ENCODE assay signal across 15 cellular contexts in the genomic region with DNA sequence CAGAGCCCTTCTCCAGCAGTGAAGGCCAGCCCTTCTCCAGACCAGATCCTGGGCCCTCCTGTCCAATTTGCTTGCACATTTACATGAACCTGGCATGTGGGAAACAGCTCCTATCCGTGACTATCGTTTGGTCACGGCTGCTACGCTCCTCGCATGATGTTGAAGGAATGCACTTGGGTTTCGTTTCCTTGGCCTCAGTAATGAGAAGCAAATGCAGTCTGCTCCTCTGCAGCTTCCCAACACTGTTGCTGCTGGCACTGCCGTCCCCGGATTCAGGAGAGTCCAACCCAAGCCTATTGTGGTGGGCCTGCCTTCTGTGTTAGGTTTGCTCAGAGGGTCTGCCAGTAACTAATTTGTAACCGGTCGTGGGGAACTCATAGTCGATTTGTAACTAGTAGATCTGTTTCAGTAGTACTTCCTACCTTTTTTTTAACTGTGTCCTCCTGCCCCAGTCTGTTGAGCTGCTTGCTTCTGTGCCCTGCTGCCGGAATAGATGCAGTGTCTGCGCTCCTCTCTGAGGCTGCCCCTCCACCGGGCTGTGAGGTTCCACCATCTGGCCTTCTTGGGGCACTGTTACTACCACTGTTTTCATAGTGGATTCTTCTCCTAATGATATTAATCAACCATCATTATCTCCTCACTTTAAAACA. TPM values are rescaled to one million over a fixed set of nuclear protein-coding genes. Genes with fewer than 3 reads are reported as not detected.
DNase-seq lines count a peak whose midpoint lies in the region; ATAC-seq and TF ChIP-seq lines count a peak whose summit lies in the region.
"Had no signal": no experiment of that assay in that cellular context is flagged by ENCODE, and none has a peak within 500 bp of the region (broad histone marks: within the 10 kb centered on the region; RNA-seq: fewer than 3 reads in every experiment).

No MANE protein-coding gene starts in this region.

- H3K27ac Mint-ChIP-seq in CD4-positive, alpha-beta T cell: peak overlapping the region; percentile 47
- H3K27ac Mint-ChIP-seq in dendritic cell treated with granulocyte-macrophage colony-stimulating factor and Interleukin-4, amounts not matched to agents 40 ng/mL and 50 ng/mL, for 4 days: peak overlapping the region; percentile 50
- H3K27ac Mint-ChIP-seq in nephron (peak overlapping the region; percentile 80 to 88 (median 83)), Caco-2 (ENCODE audit: unreplicated experiment) (no peak overlapping the region)

- H3K4me1 ChIP-seq in testis (no peaks in the 10 kb centered on the region), Caco-2 (no peaks in the 10 kb centered on the region)
- H3K4me1 ChIP-seq: colonic mucosa had no signal

- CTCF ChIA-PET in CD4-positive, alpha-beta T cell (lab: Charles Lee): no interaction called here
- CTCF ChIA-PET in Caco-2 (lab: Charles Lee): no interaction called here

- H3K27me3 ChIP-seq in CD4-positive, alpha-beta T cell (ENCODE audit: control insufficient read depth, insufficient read depth, low read length): no peaks in the 10 kb centered on the region
- no peaks in the 10 kb centered on the region for H3K27me3 ChIP-seq in testis
- no peaks in the 10 kb centered on the region for H3K27me3 ChIP-seq in Caco-2 (replicated peaks; ENCODE audit: control insufficient read depth, insufficient read depth, low read length)
- H3K27me3 ChIP-seq: colonic mucosa, gastroesophageal sphincter had no signal

- no peak for TF ChIP-seq CTCF in CD4-positive, alpha-beta T cell (IDR thresholded peaks at IDR 0.05)
- TF ChIP-seq CTCF in nephron (IDR thresholded peaks at IDR 0.05; ENCODE audit: unreplicated experiment in 3 of 3) (no peak), testis (IDR thresholded peaks at IDR 0.05) (no peak), Caco-2 (IDR thresholded peaks at IDR 0.05; ENCODE audit: insufficient read depth in 1 of 2, low read depth in 1 of 2, low read length in 1 of 2, severe bottlenecking in 1 of 2, unreplicated experiment in 1 of 2) (no peak)

- H3K4me3 ChIP-seq in testis (no peak overlapping the region), Caco-2 (ENCODE audit: low read depth, low read length) (no peak overlapping the region)
- H3K4me3 ChIP-seq: colonic mucosa, gastroesophageal sphincter, PC-9 had no signal

- ATAC-seq in CD4-positive, alpha-beta T cell (ENCODE audit: poor library complexity): no peak
- no peak for ATAC-seq in HG03039 (IDR thresholded peaks at IDR 0.05; ENCODE audit: unreplicated experiment)
- ATAC-seq: gastroesophageal sphincter had no signal

- no peak for TF ChIP-seq POLR2A in testis (IDR thresholded peaks at IDR 0.05)

- H3K4me3 Mint-ChIP-seq in CD4-positive, alpha-beta T cell: no peak overlapping the region
- H3K4me3 Mint-ChIP-seq in dendritic cell treated with granulocyte-macrophage colony-stimulating factor and Interleukin-4, amounts not matched to agents 40 ng/mL and 50 ng/mL, for 4 days: no peak overlapping the region
- H3K4me3 Mint-ChIP-seq in nephron: peak overlapping the region in 1 of 3 experiments; percentile 7
- no peak overlapping the region for H3K4me3 Mint-ChIP-seq in Caco-2 (ENCODE audit: unreplicated experiment)

- 74 to 78% methylated on average over 14 of the region's 14 CpGs for WGBS in testis, 2 donors

- no peaks in the 10 kb centered on the region for H3K9me3 ChIP-seq in CD4-positive, alpha-beta T cell (ENCODE audit: control insufficient read depth, low read length)
- H3K9me3 ChIP-seq in KOPT-K1 (ENCODE audit: insufficient read depth, low read length, poor library complexity, severe bottlenecking) (no peaks in the 10 kb centered on the region), testis (no peaks in the 10 kb centered on the region), Caco-2 (no peaks in the 10 kb centered on the region)
- H3K9me3 ChIP-seq: colonic mucosa, gastroesophageal sphincter had no signal

- BruUV-seq in Caco-2 (replicated peaks; lab: Mats Ljungman, UMichigan): no TSS peak

- intact Hi-C loops in CD4-positive, alpha-beta T cell (cut with DNase I, micrococcal nuclease): no loop called here
- intact Hi-C loops in dendritic cell treated with granulocyte-macrophage colony-stimulating factor and Interleukin-4, amounts not matched to agents 40 ng/mL and 50 ng/mL, for 4 days (cut with micrococcal nuclease): no loop called here
- intact Hi-C loops in testis (cut with DNase I; ENCODE audit: low total_unique reads): no loop called here
- intact Hi-C loops in Caco-2 (cut with micrococcal nuclease; ENCODE audit: unreplicated experiment): no loop called here

- POLR2A ChIA-PET in CD4-positive, alpha-beta T cell (lab: Charles Lee): interaction anchor here (1.0 kb wide), 1 partner anchor 16 kb away, joined by 3 read pairs; no protein-coding TSS in a partner anchor
- POLR2A ChIA-PET in Caco-2 (lab: Charles Lee): no interaction called here

- no peaks in the 10 kb centered on the region for H3K36me3 ChIP-seq in KOPT-K1 (ENCODE audit: insufficient read depth, low read length)
- no peaks in the 10 kb centered on the region for H3K36me3 ChIP-seq in testis (ENCODE audit: low read depth, missing control alignments)
- peaks cover 3% of the 10 kb centered on the region; the same call in 1 of the 2 replicates for H3K36me3 ChIP-seq in Caco-2 (ENCODE audit: control insufficient read depth, insufficient read depth, low read length)

- H3K27me3 Mint-ChIP-seq in CD4-positive, alpha-beta T cell: no peaks in the 10 kb centered on the region
- H3K27me3 Mint-ChIP-seq in dendritic cell treated with granulocyte-macrophage colony-stimulating factor and Interleukin-4, amounts not matched to agents 40 ng/mL and 50 ng/mL, for 4 days: no peaks in the 10 kb centered on the region
- H3K27me3 Mint-ChIP-seq in nephron (ENCODE audit: low read depth) (no peaks in the 10 kb centered on the region), Caco-2 (ENCODE audit: insufficient read depth, unreplicated experiment) (no peaks in the 10 kb centered on the region)

- H3K36me3 Mint-ChIP-seq in CD4-positive, alpha-beta T cell (ENCODE audit: low read depth): peaks cover 8% of the 10 kb centered on the region
- peaks cover 16% of the 10 kb centered on the region for H3K36me3 Mint-ChIP-seq in dendritic cell treated with granulocyte-macrophage colony-stimulating factor and Interleukin-4, amounts not matched to agents 40 ng/mL and 50 ng/mL, for 4 days (ENCODE audit: low read depth)
- H3K36me3 Mint-ChIP-seq in nephron (ENCODE audit: low read depth) (peaks cover 73% of the 10 kb centered on the region), Caco-2 (ENCODE audit: insufficient read depth, unreplicated experiment) (peaks cover 42% of the 10 kb centered on the region)

- no peak overlapping the region for H3K27ac ChIP-seq in CD4-positive, alpha-beta T cell (ENCODE audit: low read depth, low read length)
- H3K27ac ChIP-seq in KOPT-K1 (ENCODE audit: low read depth, low read length, poor library complexity, severe bottlenecking) (peak overlapping the region; percentile 29), testis (no peak overlapping the region)
- H3K27ac ChIP-seq: colonic mucosa, PC-9, VCaP had no signal

- DNase-seq in CD4-positive, alpha-beta T cell: no peak
- DNase-seq in NCI-H1417 (lab: John Stamatoyannopoulos, UW) (no peak), testis (no peak), Caco-2 (no peak)
- DNase-seq: activated naive CD4-positive, alpha-beta T cell treated with anti-CD3 and anti-CD28 coated beads, Interleukin-2, amount 50 U/mL, for 16 hours; colonic mucosa; NCI-H226; PC-9; stimulated activated naive CD4-positive, alpha-beta T cell treated with Interleukin-2 at 50 U/mL for 16 hours had no signal

- H3K9me3 Mint-ChIP-seq in CD4-positive, alpha-beta T cell: no peaks in the 10 kb centered on the region
- no peaks in the 10 kb centered on the region for H3K9me3 Mint-ChIP-seq in dendritic cell treated with granulocyte-macrophage colony-stimulating factor and Interleukin-4, amounts not matched to agents 40 ng/mL and 50 ng/mL, for 4 days
- no peaks in the 10 kb centered on the region for H3K9me3 Mint-ChIP-seq in nephron
- H3K9me3 Mint-ChIP-seq in Caco-2 (ENCODE audit: unreplicated experiment): no peaks in the 10 kb centered on the region

- H3K4me1 Mint-ChIP-seq in CD4-positive, alpha-beta T cell (ENCODE audit: low read depth): peaks cover 42% of the 10 kb centered on the region
- H3K4me1 Mint-ChIP-seq in dendritic cell treated with granulocyte-macrophage colony-stimulating factor and Interleukin-4, amounts not matched to agents 40 ng/mL and 50 ng/mL, for 4 days (ENCODE audit: low read depth): no peaks in the 10 kb centered on the region
- peaks cover 41% of the 10 kb centered on the region for H3K4me1 Mint-ChIP-seq in nephron
- no peaks in the 10 kb centered on the region for H3K4me1 Mint-ChIP-seq in Caco-2 (ENCODE audit: low read depth, unreplicated experiment)

RNA-seq across cellular contexts. Expression of a gene that starts 58.4 kb away (rescaled TPM):
- 1 to 10 TPM; 6.8 to 8.0 TPM for total RNA-seq in CD4-positive, alpha-beta T cell
- 10 to 100 TPM; 10.2 to 11.6 TPM for total RNA-seq in testis
- 9.5 TPM for polyA plus RNA-seq in testis (ENCODE audit: insufficient read depth, low read depth, low replicate concordance)
- 15.5 and 16.5 TPM in 2 replicates for total RNA-seq in Caco-2 (2022)
